17 cellular contexts compared by ENCODE assay signal in genomic region chr10:129768437-129769355, GRCh38.
DNase-seq lines count a peak whose midpoint lies in the region; ATAC-seq, FAIRE-seq and TF ChIP-seq lines count a peak whose summit lies in the region.
"Had no signal": no experiment of that assay in that cellular context is flagged by ENCODE, and none has a peak within 500 bp of the region (broad histone marks: within the 10 kb centered on the region; RNA-seq: fewer than 3 reads in every experiment).

No MANE protein-coding gene starts in this region.

- no peak overlapping the region for H3K4me3 ChIP-seq in right atrium auricular region
- H3K4me3 ChIP-seq in H1 (ENCODE audit: extremely low read depth in 1 of 4, insufficient read depth in 2 of 4, low read depth in 3 of 4, low read length in 4 of 4), result no peak overlapping the region
- H3K4me3 ChIP-seq: ovary, SK-N-MC had no signal

- 87% methylated on average over 44 of the region's 44 CpGs; no CpG with 5 or more reads in 1 of the 2 experiments for WGBS in H1 (ENCODE audit: extremely low coverage in 1 of 2, insufficient coverage in 1 of 2, insufficient read length in 1 of 2, insufficient replicate concordance in 2 of 2, low coverage in 1 of 2, low lambda C conversion rate in 2 of 2, missing lambda C conversion rate in 1 of 2), 2 experiments

- H3K4me2 ChIP-seq in H1 (ENCODE audit: insufficient read depth in 1 of 2, low read depth in 2 of 2, low read length in 2 of 2), result no peak overlapping the region

- DNase-seq in right atrium auricular region (ENCODE audit: low spot score), result peak; percentile 49
- no peak for DNase-seq in left cardiac atrium
- peak; percentile 51 to 75 for DNase-seq in H1 (ENCODE audit: low read depth in 1 of 2, low spot score in 2 of 2)
- peak; percentile 86 for DNase-seq in mesenteric fat pad (ENCODE audit: low spot score)
- peak; percentile 32 for DNase-seq in ureter (ENCODE audit: low spot score)
- DNase-seq in stimulated activated CD4-positive, alpha-beta T cell treated with anti-CD3 and anti-CD28 coated beads, Interleukin-2, amount 100 ng/mL, for 48 hours, result no peak
- DNase-seq in SIG-M5 treated with dmso at 0.1 percent for 504 hours (lab: John Stamatoyannopoulos, UW; ENCODE audit: unreplicated experiment), result no peak
- no peak for DNase-seq in HuH-7 (ENCODE audit: low spot score)
- DNase-seq: activated CD4-positive, alpha-beta memory T cell treated with anti-CD3 and anti-CD28 coated beads, Interleukin-2, amount 10 ng/mL, durations not matched to agents 7 days and 5 days; anterior cingulate cortex; midbrain; NCI-H1105; NCI-H2227 treated with DMSO at 0.1 percent for 48 hours; OCI-M1; ovary had no signal

- intact Hi-C loops in left cardiac atrium (cut with DNase I), result no loop called here

- no peak overlapping the region for H2AFZ ChIP-seq in H1 (ENCODE audit: low read length)

- no peak for ATAC-seq in left cardiac atrium

- H2AK5ac ChIP-seq in H1 (ENCODE audit: low read depth, low read length), result no peak overlapping the region

- peak; percentile 83 to 88 for TF ChIP-seq RAD21 in H1 (IDR thresholded peaks at IDR 0.05 in 1 of 2, conservative IDR thresholded peaks at IDR 0.05 in 1 of 2; ENCODE audit: low read depth in 2 of 2, low read length in 2 of 2)

- no peak overlapping the region for H3K14ac ChIP-seq in H1 (ENCODE audit: insufficient read length)

- no peak for TF ChIP-seq EP300 in H1 (IDR thresholded peaks at IDR 0.05; ENCODE audit: borderline replicate concordance in 1 of 2, low read depth in 2 of 2, low read length in 2 of 2)

- no peak overlapping the region for H4K91ac ChIP-seq in H1 (replicated peaks; ENCODE audit: insufficient read length, low read length)

- H3K36me3 ChIP-seq in right atrium auricular region (no peaks in the 10 kb centered on the region), H1 (ENCODE audit: control insufficient read depth in 2 of 4, insufficient read depth in 4 of 4, low read length in 3 of 4) (no peaks in the 10 kb centered on the region)
- H3K36me3 ChIP-seq: ovary had no signal

- H3K79me2 ChIP-seq in H1 (ENCODE audit: control insufficient read depth in 1 of 2, insufficient read depth in 2 of 2, low read length in 2 of 2), result no peaks in the 10 kb centered on the region

- POLR2A ChIA-PET in H1 (lab: Charles Lee; ENCODE audit: partially characterized antibody), result interaction anchor here (0.6 to 1.2 kb wide), 3 partner anchors 10 to 53 kb away, joined by 3 read pairs; no protein-coding TSS in a partner anchor

- H3K27ac ChIP-seq in right atrium auricular region (no peak overlapping the region), H1 (ENCODE audit: low read depth, low read length) (no peak overlapping the region)
- H3K27ac ChIP-seq: epithelial cell of prostate, ovary, SK-N-MC had no signal

- H2BK12ac ChIP-seq in H1 (ENCODE audit: low read depth, low read length), result 0 out of 2 replicates have a peak overlapping the region, but pooled peaks have one; percentile 3

- no peaks in the 10 kb centered on the region for H3K9me3 ChIP-seq in right atrium auricular region
- no peaks in the 10 kb centered on the region for H3K9me3 ChIP-seq in H1 (ENCODE audit: insufficient read depth in 2 of 2, low read depth in 1 of 2, low read length in 1 of 2)
- H3K9me3 ChIP-seq: ovary had no signal

- H3K23me2 ChIP-seq in H1 (ENCODE audit: low read depth, low read length), result no peaks in the 10 kb centered on the region

- H3K56ac ChIP-seq in H1 (replicated peaks; ENCODE audit: insufficient read length, low read depth, low read length), result no peak overlapping the region

- H3K4me1 ChIP-seq in right atrium auricular region, result no peaks in the 10 kb centered on the region
- H3K4me1 ChIP-seq in H1 (replicated peaks in 1 of 4; ENCODE audit: control insufficient read depth in 3 of 4, insufficient read depth in 4 of 4, low read length in 3 of 4), result no peaks in the 10 kb centered on the region; a peak in 1 of 7 replicates

- H2BK120ac ChIP-seq in H1 (replicated peaks; ENCODE audit: low read depth, low read length), result no peak overlapping the region

- H2BK20ac ChIP-seq in H1 (ENCODE audit: low read length), result no peak overlapping the region

- no peak overlapping the region; the same call in 1 of the 2 replicates for H4K8ac ChIP-seq in H1 (ENCODE audit: extremely low read depth, insufficient read depth, low read length)

- no peak for TF ChIP-seq POLR2A in H1 (IDR thresholded peaks at IDR 0.05; ENCODE audit: control extremely low read depth in 1 of 2, low read depth in 2 of 2, low read length in 2 of 2)

- H4K20me1 ChIP-seq in H1 (replicated peaks in 1 of 2; ENCODE audit: control insufficient read depth in 1 of 2, insufficient read depth in 2 of 2, low read length in 2 of 2), result no peaks in the 10 kb centered on the region

- FAIRE-seq in H1 (lab: Jason Lieb, UNC), result no peak

- H3K9ac ChIP-seq in H1 (replicated peaks in 1 of 4; ENCODE audit: extremely low read depth in 1 of 4, low read depth in 3 of 4, low read length in 3 of 4), result no peak overlapping the region

- 0 out of 2 replicates have a peak overlapping the region, but pooled peaks have one; percentile 52 for H3K18ac ChIP-seq in H1 (ENCODE audit: extremely low read depth, low read length)

- no peak overlapping the region for H3K23ac ChIP-seq in H1 (ENCODE audit: insufficient read length)

- H3K79me1 ChIP-seq in H1 (ENCODE audit: low read depth, low read length), result no peaks in the 10 kb centered on the region

- H4K5ac ChIP-seq in H1 (ENCODE audit: insufficient read length, low read depth, low read length), result no peak overlapping the region

- H2BK15ac ChIP-seq in H1 (ENCODE audit: low read length), result no peak overlapping the region

- H2BK5ac ChIP-seq in H1 (ENCODE audit: low read depth, low read length), result no peak overlapping the region

- CTCF ChIA-PET in H1 (lab: Charles Lee; ENCODE audit: partially characterized antibody), result interaction anchor here (0.6 to 3.0 kb wide), 24 partner anchors 8 to 1707 kb away, joined by 3 to 11 read pairs (median 4); no protein-coding TSS in a partner anchor

- H3K4ac ChIP-seq in H1 (replicated peaks; ENCODE audit: insufficient read length, low read depth, low read length), result no peak overlapping the region

- no peaks in the 10 kb centered on the region for H3K27me3 ChIP-seq in right atrium auricular region
- H3K27me3 ChIP-seq in H1 (replicated peaks in 1 of 4; ENCODE audit: control insufficient read depth in 3 of 4, extremely low read depth in 1 of 4, insufficient read depth in 3 of 4, low read length in 3 of 4), result no peaks in the 10 kb centered on the region
- H3K27me3 ChIP-seq: ovary had no signal

- no peak for TF ChIP-seq CTCF in right atrium auricular region (IDR thresholded peaks at IDR 0.05)
- peak; percentile 76 to 93 (median 81) for TF ChIP-seq CTCF in H1 (IDR thresholded peaks at IDR 0.05; ENCODE audit: control extremely low read depth in 1 of 3, insufficient read depth in 1 of 3, low read depth in 1 of 3, low read length in 3 of 3)

TF ChIP-seq in H1, 55 proteins besides CTCF, POLR2A, EP300 and RAD21:
- peak; percentile 41; the same call in 1 of the 2 replicates for TF ChIP-seq MAX (IDR thresholded peaks at IDR 0.05)
- peak; percentile 21; the same call in 1 of the 2 replicates for TF ChIP-seq GABPA (IDR thresholded peaks at IDR 0.05; ENCODE audit: borderline replicate concordance, insufficient read depth, low read length)
- peak; percentile 36; the same call in 1 of the 2 replicates for TF ChIP-seq TBP (IDR thresholded peaks at IDR 0.05; ENCODE audit: low read depth, low read length)
- TF ChIP-seq, protein P1, sequence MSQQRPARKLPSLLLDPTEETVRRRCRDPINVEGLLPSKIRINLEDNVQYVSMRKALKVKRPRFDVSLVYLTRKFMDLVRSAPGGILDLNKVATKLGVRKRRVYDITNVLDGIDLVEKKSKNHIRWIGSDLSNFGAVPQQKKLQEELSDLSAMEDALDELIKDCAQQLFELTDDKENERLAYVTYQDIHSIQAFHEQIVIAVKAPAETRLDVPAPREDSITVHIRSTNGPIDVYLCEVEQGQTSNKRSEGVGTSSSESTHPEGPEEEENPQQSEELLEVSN (IDR thresholded peaks at IDR 0.05), result peak; percentile 28; the same call in 1 of the 2 replicates
- no peak for TF ChIP-seq FOSL1 (IDR thresholded peaks at IDR 0.05; ENCODE audit: insufficient read depth, low read depth, low read length)

Comparison
In these comparisons a context has a peak if more than half of its experiments do, and no peak if none do; other contexts are left out.
1. DNase-seq: peak in right atrium auricular region (single experiment), H1 (2 of 2), mesenteric fat pad (single experiment) and ureter (single experiment); none in left cardiac atrium (single experiment), stimulated activated CD4-positive, alpha-beta T cell treated with anti-CD3 and anti-CD28 coated beads, Interleukin-2, amount 100 ng/mL, for 48 hours (0 of 2), SIG-M5 treated with dmso at 0.1 percent for 504 hours (single experiment) and HuH-7 (single experiment).
2. CTCF ChIP-seq: peak in H1 (3 of 3); none in right atrium auricular region (0 of 2).